ENCODE assay signal across 10 cellular contexts in genomic region chr1:32755098-32755809, GRCh38. TPM values are rescaled to one million over a fixed set of nuclear protein-coding genes. Genes with fewer than 3 reads are reported as not detected.
DNase-seq lines count a peak whose midpoint lies in the region; ATAC-seq and TF ChIP-seq lines count a peak whose summit lies in the region.
"Had no signal": no experiment of that assay in that cellular context is flagged by ENCODE, and none has a peak within 500 bp of the region (broad histone marks: within the 10 kb centered on the region; RNA-seq: fewer than 3 reads in every experiment).

No MANE protein-coding gene starts in this region.

- DNase-seq in PC-9: no peak
- DNase-seq in esophagus muscularis mucosa (ENCODE audit: extremely low spot score): no peak
- DNase-seq in neural crest cell (ENCODE audit: low read depth, low spot score): no peak
- no peak for DNase-seq in NCI-H1694 treated with DMSO at 0.1 percent for 48 hours (lab: John Stamatoyannopoulos, UW)
- DNase-seq in NCI-H526 treated with DMSO at 0.1 percent for 48 hours (lab: John Stamatoyannopoulos, UW): no peak
- no peak for DNase-seq in NAMALWA (ENCODE audit: low spot score)
- DNase-seq: AML-193 had no signal

- peaks cover 29% of the 10 kb centered on the region for H3K4me1 Mint-ChIP-seq in neural crest cell

- H3K36me3 Mint-ChIP-seq in neural crest cell (ENCODE audit: low read depth): no peaks in the 10 kb centered on the region

- H3K4me3 ChIP-seq in PC-9 (peak overlapping the region; percentile 96), esophagus muscularis mucosa (peak overlapping the region; percentile 66 to 79 (median 76))

- H3F3A ChIP-seq in PC-9 (ENCODE audit: insufficient read depth, low read depth): peaks cover 68% of the 10 kb centered on the region

- TSS peak; percentile 28 for BruUV-seq in PC-9 (replicated peaks; lab: Mats Ljungman, UMichigan)

- intact Hi-C loops in PC-9 (cut with micrococcal nuclease; ENCODE audit: unreplicated experiment) (no loop called here), esophagus muscularis mucosa (cut with DNase I) (no loop called here)

- H3K9me2 ChIP-seq in PC-9 (ENCODE audit: insufficient read depth): no peaks in the 10 kb centered on the region

- peaks cover 81% of the 10 kb centered on the region for H3K79me2 ChIP-seq in PC-9 (ENCODE audit: low read depth)

- H3K9me3 ChIP-seq in PC-9 (ENCODE audit: insufficient read depth, low read depth): no peaks in the 10 kb centered on the region
- H3K9me3 ChIP-seq in esophagus muscularis mucosa: no peaks in the 10 kb centered on the region

- POLR2A ChIA-PET in PC-9 (lab: Charles Lee; ENCODE audit: unreplicated experiment): interaction anchor here (0.6 kb wide), 1 partner anchor 84 kb away, joined by 3 read pairs; no protein-coding TSS in a partner anchor

- no peak for TF ChIP-seq EP300 in esophagus muscularis mucosa (IDR thresholded peaks at IDR 0.05)

- no peaks in the 10 kb centered on the region; the same call in 1 of the 2 replicates for H4K20me1 ChIP-seq in PC-9 (ENCODE audit: insufficient read depth)

- H3K27ac Mint-ChIP-seq in neural crest cell (ENCODE audit: unreplicated experiment): no peak overlapping the region

- peaks cover 61% of the 10 kb centered on the region for H3K4me1 ChIP-seq in PC-9 (replicated peaks; ENCODE audit: insufficient read depth)
- peaks cover 18 to 59% (median 48%) of the 10 kb centered on the region in 4 donors for H3K4me1 ChIP-seq in esophagus muscularis mucosa

- no peak for ATAC-seq in HG03159 (IDR thresholded peaks at IDR 0.05; ENCODE audit: unreplicated experiment)

- peak overlapping the region; percentile 92 for H3K4me3 Mint-ChIP-seq in neural crest cell

- no peak overlapping the region; the same call in 1 of the 2 replicates for H2AFZ ChIP-seq in PC-9

- H3K27me3 ChIP-seq in PC-9 (ENCODE audit: insufficient read depth, low read depth): no peaks in the 10 kb centered on the region
- no peaks in the 10 kb centered on the region for H3K27me3 ChIP-seq in esophagus muscularis mucosa

- H3K36me3 ChIP-seq in PC-9 (ENCODE audit: low read depth): no peaks in the 10 kb centered on the region; the same call in 1 of the 2 replicates
- H3K36me3 ChIP-seq in esophagus muscularis mucosa: no peaks in the 10 kb centered on the region

- H3K27ac ChIP-seq in 22Rv1 (0 out of 2 replicates have a peak overlapping the region, but pooled peaks have one; percentile 23), PC-9 (peak overlapping the region; percentile 68), esophagus muscularis mucosa (replicated peaks in 1 of 4) (peak overlapping the region; percentile 78 to 85 (median 80))

- peak overlapping the region; percentile 95 for H3K4me2 ChIP-seq in PC-9

- WGBS in esophagus muscularis mucosa: 57% methylated on average over 7 of the region's 10 CpGs

- CTCF ChIA-PET in PC-9 (lab: Charles Lee): no interaction called here

- peaks cover 14% of the 10 kb centered on the region for H3K27me3 Mint-ChIP-seq in neural crest cell (ENCODE audit: low read depth)

- no peaks in the 10 kb centered on the region for H3K9me3 Mint-ChIP-seq in neural crest cell

- TF ChIP-seq POLR2A in esophagus muscularis mucosa (IDR thresholded peaks at IDR 0.05; ENCODE audit: low read depth): no peak

- TF ChIP-seq CTCF in 22Rv1 (IDR thresholded peaks at IDR 0.05): no peak
- no peak for TF ChIP-seq CTCF in PC-9 (conservative IDR thresholded peaks at IDR 0.05)
- TF ChIP-seq CTCF in esophagus muscularis mucosa (IDR thresholded peaks at IDR 0.05): no peak
- TF ChIP-seq CTCF in neural crest cell (conservative IDR thresholded peaks at IDR 0.05): no peak

RNA-seq across cellular contexts. Expression of gene SYNC, which starts 52.7 kb away (rescaled TPM):
- 2.1 and 2.8 TPM in 2 replicates for total RNA-seq in PC-9 (2021)
- total RNA-seq in esophagus muscularis mucosa: 100 to 1,000 TPM; 111 to 201 (median 153) TPM
- 0.12 TPM in 1 of 2 replicates, not detected in the other for total RNA-seq in neural crest cell
- total RNA-seq: T-helper 2 cell treated with Interferon-gamma antibody and Interleukin-4, amounts not matched to agents 100 ng/mL and 5 ng/mL, for 36 hours had no signal

Comparison
In these comparisons a context has a peak if more than half of its experiments do, and no peak if none do; other contexts are left out.
1. H3K27ac ChIP-seq: peak in every context shown above with its lines; median percentile 80 in esophagus muscularis mucosa; 68 in PC-9; 23 in 22Rv1.
2. RNA of gene SYNC, which starts 52.7 kb away (total RNA-seq): 111 to 201 TPM in esophagus muscularis mucosa; 2.1 to 2.8 TPM in PC-9 and 0.12 TPM in neural crest cell; every median in the first group is over 10 times any median in the second.